1 cellular context compared by ENCODE assay signal in genomic region chr22:42754658-42755057, GRCh38.
TF ChIP-seq lines count a peak whose summit lies in the region.

No MANE protein-coding gene starts in this region.

TF ChIP-seq in K562, 482 proteins besides CTCF, POLR2A, EP300 and RAD21 (continued from another document and continues in another):
- TF ChIP-seq CTBP1 (IDR thresholded peaks at IDR 0.05; ENCODE audit: borderline replicate concordance) (peak; percentile 57; the same call in 1 of the 2 replicates), PML (IDR thresholded peaks at IDR 0.05; ENCODE audit: low read length) (no peak), SMARCE1 (IDR thresholded peaks at IDR 0.05) (peak; percentile 67; the same call in 1 of the 2 replicates), SPI1 (IDR thresholded peaks at IDR 0.05; ENCODE audit: borderline replicate concordance, low read depth, low read length) (no peak), GTF2F1 (IDR thresholded peaks at IDR 0.05; ENCODE audit: low read depth, low read length) (no peak), ZNF76 (CRISPR knock-in tag; IDR thresholded peaks at IDR 0.05; ENCODE audit: borderline replicate concordance) (no peak), MYNN (IDR thresholded peaks at IDR 0.05) (peak; percentile 77; the same call in 1 of the 2 replicates), MYNN (CRISPR knock-in tag; IDR thresholded peaks at IDR 0.05) (no peak), TRIM25 (IDR thresholded peaks at IDR 0.05; ENCODE audit: borderline replicate concordance) (no peak), ZNF699 (CRISPR knock-in tag; IDR thresholded peaks at IDR 0.05; ENCODE audit: insufficient replicate concordance) (no peak), ATF6 (CRISPR knock-in tag; IDR thresholded peaks at IDR 0.05) (no peak), CEBPG (CRISPR knock-in tag; IDR thresholded peaks at IDR 0.05) (no peak), CEBPG (tag; conservative IDR thresholded peaks at IDR 0.05 in 1 of 2, IDR thresholded peaks at IDR 0.05 in 1 of 2) (no peak), LARP7 (IDR thresholded peaks at IDR 0.05) (no peak), ZBTB11 (CRISPR knock-in tag; IDR thresholded peaks at IDR 0.05) (0 out of 6 replicates have a peak, but pooled peaks of 1 of the 3 experiments have one; percentile 38), NFE2 (IDR thresholded peaks at IDR 0.05; ENCODE audit: low read depth) (peak; percentile 86), ZBTB1 (CRISPR knock-in tag; IDR thresholded peaks at IDR 0.05; ENCODE audit: borderline replicate concordance, low read depth) (no peak), ZNF354B (CRISPR knock-in tag; IDR thresholded peaks at IDR 0.05) (no peak), ZNF512 (tag; IDR thresholded peaks at IDR 0.05) (no peak), PHF8 (IDR thresholded peaks at IDR 0.05; ENCODE audit: borderline replicate concordance, low read length) (no peak), CGGBP1 (CRISPR knock-in tag; IDR thresholded peaks at IDR 0.05) (no peak), GTF3C2 (IDR thresholded peaks at IDR 0.05; ENCODE audit: borderline replicate concordance, extremely low read depth, insufficient read length) (no peak), PRPF4 (IDR thresholded peaks at IDR 0.05; ENCODE audit: insufficient read depth, low read depth, low read length, poor library complexity, severe bottlenecking) (no peak), RNF219 (CRISPR knock-in tag; IDR thresholded peaks at IDR 0.05) (no peak), U2AF1 (optimal IDR thresholded peaks at IDR 0.05; ENCODE audit: low read depth, low read length) (no peak), CHD7 (IDR thresholded peaks at IDR 0.05; ENCODE audit: low read depth, low read length) (no peak), RBFOX2 (IDR thresholded peaks at IDR 0.05; ENCODE audit: low read depth, low read length) (no peak)
